Comparison of ENCODE assay signal across 1 cellular context in genomic region chr3:138944842-138945645, GRCh38.
TF ChIP-seq lines count a peak whose summit lies in the region.

No MANE protein-coding gene starts in this region.

TF ChIP-seq in K562, 482 proteins besides CTCF, POLR2A, EP300 and RAD21 (continued from another document and continues in another):
- TF ChIP-seq CAMTA2 (CRISPR knock-in tag; conservative IDR thresholded peaks at IDR 0.05), result no peak
- TF ChIP-seq FOXA3 (CRISPR knock-in tag; conservative IDR thresholded peaks at IDR 0.05 in 1 of 2, IDR thresholded peaks at IDR 0.05 in 1 of 2), result peak in 1 of 2 experiments; percentile 60; a peak in 1 of 4 replicates
- TF ChIP-seq NR1H2 (CRISPR knock-in tag; IDR thresholded peaks at IDR 0.05), result no peak
- peak; percentile 96 for TF ChIP-seq RBBP5 (IDR thresholded peaks at IDR 0.05; ENCODE audit: borderline replicate concordance, insufficient read depth, low read length, poor library complexity, severe bottlenecking)
- no peak for TF ChIP-seq SMARCB1 (IDR thresholded peaks at IDR 0.05; ENCODE audit: insufficient read length, low read depth)
- no peak for TF ChIP-seq BCLAF1 (IDR thresholded peaks at IDR 0.05; ENCODE audit: borderline replicate concordance in 1 of 2, control insufficient read depth in 1 of 2, low read depth in 2 of 2, low read length in 1 of 2)
- no peak for TF ChIP-seq RBM22 (IDR thresholded peaks at IDR 0.05; ENCODE audit: low read depth, low read length, poor library complexity, severe bottlenecking)
- TF ChIP-seq NFIC (IDR thresholded peaks at IDR 0.05), result no peak
- TF ChIP-seq ZKSCAN8 (CRISPR knock-in tag; IDR thresholded peaks at IDR 0.05), result 0 out of 2 replicates have a peak, but pooled peaks have one; percentile 38
- TF ChIP-seq E2F4 (CRISPR knock-in tag; IDR thresholded peaks at IDR 0.05; ENCODE audit: low read depth), result no peak
- TF ChIP-seq MXI1 (IDR thresholded peaks at IDR 0.05; ENCODE audit: low read depth, low read length), result no peak
- no peak; the same call in 1 of the 2 replicates for TF ChIP-seq ZNF431 (CRISPR knock-in tag; IDR thresholded peaks at IDR 0.05)
- peak; percentile 92 for TF ChIP-seq ESRRA (IDR thresholded peaks at IDR 0.05; ENCODE audit: borderline replicate concordance, low read depth)
- TF ChIP-seq ZNF764 (CRISPR knock-in tag; IDR thresholded peaks at IDR 0.05; ENCODE audit: low read depth), result no peak
- no peak for TF ChIP-seq IRF1 (CRISPR knock-in tag; IDR thresholded peaks at IDR 0.05; ENCODE audit: borderline replicate concordance)
- TF ChIP-seq ZNF224 (CRISPR knock-in tag; IDR thresholded peaks at IDR 0.05), result no peak
- TF ChIP-seq ZBTB2 (IDR thresholded peaks at IDR 0.05), result peak; percentile 52; the same call in 1 of the 2 replicates
- TF ChIP-seq SMARCE1 (IDR thresholded peaks at IDR 0.05), result no peak
- no peak for TF ChIP-seq ZNF12 (CRISPR knock-in tag; IDR thresholded peaks at IDR 0.05)
- no peak for TF ChIP-seq ZEB2 (IDR thresholded peaks at IDR 0.05)
- TF ChIP-seq RHOXF2B (CRISPR knock-in tag; conservative IDR thresholded peaks at IDR 0.05), result no peak
- TF ChIP-seq CREM (IDR thresholded peaks at IDR 0.05; ENCODE audit: low read depth), result peak; percentile 49
- no peak for TF ChIP-seq PCBP1 (IDR thresholded peaks at IDR 0.05; ENCODE audit: low read depth, low read length, poor library complexity, severe bottlenecking)
- TF ChIP-seq ZFP36 (IDR thresholded peaks at IDR 0.05; ENCODE audit: low read depth, low read length, partially characterized antibody), result no peak
- TF ChIP-seq DEAF1 (CRISPR knock-in tag; IDR thresholded peaks at IDR 0.05), result no peak
- TF ChIP-seq PTRF (tag; IDR thresholded peaks at IDR 0.05), result no peak
- TF ChIP-seq ZNF398 (CRISPR knock-in tag; IDR thresholded peaks at IDR 0.05), result no peak
- TF ChIP-seq SMAD3 (CRISPR knock-in tag; conservative IDR thresholded peaks at IDR 0.05), result no peak
- no peak for TF ChIP-seq ILF3 (IDR thresholded peaks at IDR 0.05; ENCODE audit: borderline replicate concordance)
- peak; percentile 35 for TF ChIP-seq CHD4 (IDR thresholded peaks at IDR 0.05; ENCODE audit: insufficient read depth, insufficient replicate concordance, low read depth, low read length, poor library complexity, severe bottlenecking)
- no peak for TF ChIP-seq BRF2 (IDR thresholded peaks at IDR 0.05; ENCODE audit: borderline replicate concordance, insufficient read depth, insufficient read length)
- no peak for TF ChIP-seq ZNF695 (CRISPR knock-in tag; IDR thresholded peaks at IDR 0.05)
- TF ChIP-seq ZKSCAN3 (CRISPR knock-in tag; IDR thresholded peaks at IDR 0.05), result no peak
- peak; percentile 77 for TF ChIP-seq ZBTB33 (CRISPR knock-in tag; IDR thresholded peaks at IDR 0.05)
- no peak for TF ChIP-seq ZNF512 (tag; IDR thresholded peaks at IDR 0.05)
- TF ChIP-seq POLR2H (tag; IDR thresholded peaks at IDR 0.05; ENCODE audit: low read depth), result no peak
- 0 out of 2 replicates have a peak, but pooled peaks have one; percentile 43 for TF ChIP-seq SNIP1 (IDR thresholded peaks at IDR 0.05; ENCODE audit: low read depth)
- TF ChIP-seq ZNF175 (CRISPR knock-in tag; IDR thresholded peaks at IDR 0.05; ENCODE audit: low read depth), result no peak
- TF ChIP-seq JUNB (CRISPR knock-in tag; conservative IDR thresholded peaks at IDR 0.05), result no peak
- no peak for TF ChIP-seq MCM3 (IDR thresholded peaks at IDR 0.05)
- TF ChIP-seq CHCHD3 (CRISPR knock-in tag; IDR thresholded peaks at IDR 0.05), result no peak
- TF ChIP-seq E2F8 (IDR thresholded peaks at IDR 0.05; ENCODE audit: low read depth, partially characterized antibody), result no peak
- no peak for TF ChIP-seq RUNX1 (IDR thresholded peaks at IDR 0.05; ENCODE audit: low read depth)
- TF ChIP-seq ATF1 (CRISPR knock-in tag; IDR thresholded peaks at IDR 0.05), result no peak
- TF ChIP-seq ATF1 (tag; IDR thresholded peaks at IDR 0.05), result 0 out of 2 replicates have a peak, but pooled peaks have one; percentile 15
- TF ChIP-seq CBX5 (IDR thresholded peaks at IDR 0.05; ENCODE audit: borderline replicate concordance, low read depth), result no peak
- TF ChIP-seq U2AF2 (optimal IDR thresholded peaks at IDR 0.05; ENCODE audit: low read depth, low read length), result no peak
